ENCODE assay signal across 26 cellular contexts in the genomic region with DNA sequence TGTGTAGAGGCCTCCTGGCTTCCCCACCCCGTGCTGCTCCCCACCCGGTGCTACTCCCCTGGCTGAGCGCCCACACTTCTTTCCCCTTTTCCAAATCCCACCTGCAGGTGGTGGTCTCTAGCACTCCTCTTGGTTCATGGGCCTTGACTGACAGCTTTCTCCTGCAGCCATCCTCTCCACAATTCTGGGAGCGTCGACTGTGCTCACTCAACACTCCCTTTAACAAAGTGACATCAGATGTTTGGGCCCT.
"Had no signal": no experiment of that assay in that cellular context is flagged by ENCODE, and none has a peak within 500 bp of the region (broad histone marks: within the 10 kb centered on the region; RNA-seq: fewer than 3 reads in every experiment).

No MANE protein-coding gene starts in this region.

- H3K27me3 ChIP-seq: foreskin keratinocyte, hepatocyte, neutrophil, right lobe of liver, transverse colon, vagina had no signal

- H3K27ac Mint-ChIP-seq: naive thymus-derived CD4-positive, alpha-beta T cell; nephron; progenitor cell of endocrine pancreas had no signal

- ATAC-seq: gastroesophageal sphincter; heart left ventricle; left lung; naive thymus-derived CD4-positive, alpha-beta T cell; right lobe of liver; stimulated activated naive CD8-positive, alpha-beta T cell treated with anti-CD3 and anti-CD28 coated beads, Interleukin-15, amount 100 ng/mL, for 72 hours had no signal

- H3K4me2 ChIP-seq: hepatocyte had no signal

- H2AFZ ChIP-seq: hepatocyte, parathyroid adenoma had no signal

- H3K27me3 Mint-ChIP-seq: stimulated activated naive CD8-positive, alpha-beta T cell treated with anti-CD3 and anti-CD28 coated beads, Interleukin-15, amount 100 ng/mL, for 72 hours had no signal

- H3K4me1 Mint-ChIP-seq: stimulated activated naive CD8-positive, alpha-beta T cell treated with anti-CD3 and anti-CD28 coated beads, Interleukin-15, amount 100 ng/mL, for 72 hours had no signal

- H3K36me3 Mint-ChIP-seq: naive thymus-derived CD4-positive, alpha-beta T cell had no signal

- H3K9me3 Mint-ChIP-seq: naive thymus-derived CD4-positive, alpha-beta T cell; nephron; stimulated activated naive CD8-positive, alpha-beta T cell treated with anti-CD3 and anti-CD28 coated beads, Interleukin-15, amount 100 ng/mL, for 72 hours had no signal

- H3K4me1 ChIP-seq: esophagus muscularis mucosa, foreskin keratinocyte, gastroesophageal sphincter, heart left ventricle, left lung, parathyroid adenoma, right lobe of liver, suprapubic skin, transverse colon, vagina had no signal

- H3K4me3 Mint-ChIP-seq: naive thymus-derived CD4-positive, alpha-beta T cell; nephron; stimulated activated naive CD8-positive, alpha-beta T cell treated with anti-CD3 and anti-CD28 coated beads, Interleukin-15, amount 100 ng/mL, for 72 hours had no signal

- H3K4me3 ChIP-seq: dorsolateral prefrontal cortex, esophagus muscularis mucosa, gastroesophageal sphincter, heart left ventricle, hepatocyte, left lung, right lobe of liver, suprapubic skin, transverse colon, vagina had no signal

- H3K36me3 ChIP-seq: esophagus muscularis mucosa, gastroesophageal sphincter, heart left ventricle, left lung, neutrophil, right lobe of liver, suprapubic skin, transverse colon, vagina had no signal

- H3K79me2 ChIP-seq: hepatocyte, parathyroid adenoma had no signal

- H3K27ac ChIP-seq: dorsolateral prefrontal cortex, esophagus muscularis mucosa, foreskin keratinocyte, gastroesophageal sphincter, heart left ventricle, hepatocyte, left lung, neutrophil, parathyroid adenoma, right lobe of liver, suprapubic skin, transverse colon, vagina had no signal

- DNase-seq: dorsolateral prefrontal cortex; effector CD4-positive, alpha-beta T cell; foreskin keratinocyte; left lung; mammary epithelial cell; mesendoderm; midbrain; naive thymus-derived CD4-positive, alpha-beta T cell; small intestine; stimulated activated CD4-positive, alpha-beta T cell treated with anti-CD3 and anti-CD28 coated beads, Interleukin-1b, Interleukin-23, amount 100 ng/mL, for 48 hours; stimulated activated CD4-positive, alpha-beta T cell treated with anti-CD3 and anti-CD28 coated beads, Interleukin-4, amount 100 ng/mL, for 1 hour; stimulated activated CD8-positive, alpha-beta memory T cell treated with anti-CD3 and anti-CD28 coated beads, Interleukin-4, amount 100 ng/mL, for 48 hours; stimulated activated naive CD4-positive, alpha-beta T cell; stimulated activated naive CD8-positive, alpha-beta T cell treated with anti-CD3 and anti-CD28 coated beads, Interleukin-15, amount 100 ng/mL, for 72 hours; transverse colon had no signal

- H3K9me3 ChIP-seq: esophagus muscularis mucosa, gastroesophageal sphincter, heart left ventricle, left lung, neutrophil, right lobe of liver, suprapubic skin, transverse colon, vagina had no signal
